ENCODE assay signal across 1 cellular context in the genomic region with DNA sequence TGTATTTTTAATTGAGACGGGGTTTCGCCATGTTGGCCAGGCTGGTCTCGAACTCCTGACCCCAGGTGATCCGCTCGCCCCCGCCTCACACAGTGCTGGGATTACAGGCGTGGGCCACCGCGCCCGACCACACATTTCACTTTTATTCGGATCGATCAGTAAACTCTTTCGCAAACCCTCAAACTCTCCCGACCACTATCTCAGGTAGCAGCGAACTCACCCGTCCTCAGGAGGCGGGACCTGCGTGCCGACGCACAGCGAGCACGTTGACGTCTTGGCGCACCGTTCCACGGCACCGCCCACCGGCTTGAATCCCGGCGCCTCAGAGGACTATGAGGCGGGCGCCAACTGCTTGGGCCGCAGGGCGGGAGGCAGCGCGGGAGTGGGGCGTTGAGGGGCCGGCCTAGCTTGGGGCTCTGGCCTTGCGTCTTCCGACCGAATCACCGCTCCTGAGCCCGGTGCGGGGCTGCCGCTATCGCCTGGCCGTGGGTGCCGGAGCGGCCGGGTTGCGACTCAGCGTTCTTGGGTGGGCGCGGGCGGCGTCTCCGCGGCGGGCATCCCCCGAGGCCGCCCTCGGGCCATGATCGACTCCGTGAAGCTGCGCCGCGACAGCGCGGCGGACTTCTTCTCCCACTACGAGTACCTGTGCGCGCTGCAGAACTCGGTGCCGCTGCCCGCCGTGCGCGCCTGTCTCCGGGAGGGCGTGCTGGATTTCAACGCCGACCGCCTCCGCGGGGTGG.
TF ChIP-seq lines count a peak whose summit lies in the region.

A gene with protein sequence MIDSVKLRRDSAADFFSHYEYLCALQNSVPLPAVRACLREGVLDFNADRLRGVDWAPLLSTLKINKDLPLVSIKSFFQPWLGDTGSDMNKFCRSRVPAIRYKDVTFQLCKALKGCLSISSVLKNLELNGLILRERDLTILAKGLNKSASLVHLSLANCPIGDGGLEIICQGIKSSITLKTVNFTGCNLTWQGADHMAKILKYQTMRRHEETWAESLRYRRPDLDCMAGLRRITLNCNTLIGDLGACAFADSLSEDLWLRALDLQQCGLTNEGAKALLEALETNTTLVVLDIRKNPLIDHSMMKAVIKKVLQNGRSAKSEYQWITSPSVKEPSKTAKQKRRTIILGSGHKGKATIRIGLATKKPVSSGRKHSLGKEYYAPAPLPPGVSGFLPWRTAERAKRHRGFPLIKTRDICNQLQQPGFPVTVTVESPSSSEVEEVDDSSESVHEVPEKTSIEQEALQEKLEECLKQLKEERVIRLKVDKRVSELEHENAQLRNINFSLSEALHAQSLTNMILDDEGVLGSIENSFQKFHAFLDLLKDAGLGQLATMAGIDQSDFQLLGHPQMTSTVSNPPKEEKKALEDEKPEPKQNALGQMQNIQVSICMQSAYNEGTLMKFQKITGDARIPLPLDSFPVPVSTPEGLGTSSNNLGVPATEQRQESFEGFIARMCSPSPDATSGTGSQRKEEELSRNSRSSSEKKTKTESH (plus strand): TSS at position 305 of the 740 bp plus-strand sequence. CDS start 276 bp downstream, at position 581.

TF ChIP-seq in GM12878, 131 proteins besides CTCF, POLR2A, EP300 and RAD21 (continued from another document and continues in another):
- TF ChIP-seq, protein P1, sequence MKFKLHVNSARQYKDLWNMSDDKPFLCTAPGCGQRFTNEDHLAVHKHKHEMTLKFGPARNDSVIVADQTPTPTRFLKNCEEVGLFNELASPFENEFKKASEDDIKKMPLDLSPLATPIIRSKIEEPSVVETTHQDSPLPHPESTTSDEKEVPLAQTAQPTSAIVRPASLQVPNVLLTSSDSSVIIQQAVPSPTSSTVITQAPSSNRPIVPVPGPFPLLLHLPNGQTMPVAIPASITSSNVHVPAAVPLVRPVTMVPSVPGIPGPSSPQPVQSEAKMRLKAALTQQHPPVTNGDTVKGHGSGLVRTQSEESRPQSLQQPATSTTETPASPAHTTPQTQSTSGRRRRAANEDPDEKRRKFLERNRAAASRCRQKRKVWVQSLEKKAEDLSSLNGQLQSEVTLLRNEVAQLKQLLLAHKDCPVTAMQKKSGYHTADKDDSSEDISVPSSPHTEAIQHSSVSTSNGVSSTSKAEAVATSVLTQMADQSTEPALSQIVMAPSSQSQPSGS (IDR thresholded peaks at IDR 0.05; ENCODE audit: low read length) = no peak
- TF ChIP-seq WRNIP1 (IDR thresholded peaks at IDR 0.05; ENCODE audit: borderline replicate concordance, low read depth, low read length) (no peak), MXI1 (IDR thresholded peaks at IDR 0.05; ENCODE audit: low read depth, low read length) (peak; percentile 61; the same call in 1 of the 2 replicates), NR2C2 (IDR thresholded peaks at IDR 0.05; ENCODE audit: borderline replicate concordance, control insufficient read depth, insufficient read length, low read depth) (no peak), MYC (IDR thresholded peaks at IDR 0.05; ENCODE audit: insufficient read depth, insufficient read length, insufficient replicate concordance, low read length, severe bottlenecking) (no peak), BHLHE40 (IDR thresholded peaks at IDR 0.05; ENCODE audit: borderline replicate concordance in 1 of 2, low read depth in 2 of 2, low read length in 1 of 2) (peak in 1 of 2 experiments; percentile 33; a peak in 1 of 4 replicates), MTA3 (IDR thresholded peaks at IDR 0.05; ENCODE audit: borderline replicate concordance, low read length) (no peak), RBBP5 (conservative IDR thresholded peaks at IDR 0.05) (no peak), SMAD5 (IDR thresholded peaks at IDR 0.05; ENCODE audit: low read depth) (peak; percentile 68; the same call in 1 of the 2 replicates), EZH2 (IDR thresholded peaks at IDR 0.05; ENCODE audit: borderline replicate concordance, control insufficient read depth, low read depth, low read length) (no peak), BMI1 (IDR thresholded peaks at IDR 0.05; ENCODE audit: borderline replicate concordance) (no peak), HDAC2 (IDR thresholded peaks at IDR 0.05) (no peak), NBN (IDR thresholded peaks at IDR 0.05) (peak; percentile 89), SMAD1 (IDR thresholded peaks at IDR 0.05; ENCODE audit: low read depth, partially characterized antibody) (peak; percentile 23), ETV6 (conservative IDR thresholded peaks at IDR 0.05 in 1 of 2, IDR thresholded peaks at IDR 0.05 in 1 of 2; ENCODE audit: borderline replicate concordance in 1 of 2, low read depth in 1 of 2) (no peak), SP1 (IDR thresholded peaks at IDR 0.05; ENCODE audit: low read depth, low read length) (no peak), CBX3 (IDR thresholded peaks at IDR 0.05; ENCODE audit: borderline replicate concordance, low read depth) (no peak), EGR1 (IDR thresholded peaks at IDR 0.05; ENCODE audit: borderline replicate concordance in 1 of 2, low read depth in 2 of 2, low read length in 2 of 2) (peak in 1 of 2 experiments; percentile 96; a peak in 1 of 3 replicates), CHD1 (IDR thresholded peaks at IDR 0.05; ENCODE audit: low read depth, low read length) (no peak), RUNX3 (IDR thresholded peaks at IDR 0.05; ENCODE audit: low read length) (no peak), YBX1 (IDR thresholded peaks at IDR 0.05) (no peak), ASH2L (IDR thresholded peaks at IDR 0.05; ENCODE audit: borderline replicate concordance, low read depth) (peak; percentile 80; the same call in 1 of the 2 replicates), NR2C1 (IDR thresholded peaks at IDR 0.05) (no peak), BCL11A (IDR thresholded peaks at IDR 0.05; ENCODE audit: low read depth, low read length) (no peak), HDAC6 (IDR thresholded peaks at IDR 0.05; ENCODE audit: unreplicated experiment) (no peak), CREB1 (IDR thresholded peaks at IDR 0.05; ENCODE audit: low read depth) (peak; percentile 75), CEBPB (IDR thresholded peaks at IDR 0.05; ENCODE audit: borderline replicate concordance in 1 of 2, low read depth in 2 of 2, low read length in 2 of 2) (no peak), ATF7 (IDR thresholded peaks at IDR 0.05; ENCODE audit: low read depth) (0 out of 2 replicates have a peak, but pooled peaks have one; percentile 49)
- TF ChIP-seq, protein P2, sequence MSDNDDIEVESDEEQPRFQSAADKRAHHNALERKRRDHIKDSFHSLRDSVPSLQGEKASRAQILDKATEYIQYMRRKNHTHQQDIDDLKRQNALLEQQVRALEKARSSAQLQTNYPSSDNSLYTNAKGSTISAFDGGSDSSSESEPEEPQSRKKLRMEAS (IDR thresholded peaks at IDR 0.05; ENCODE audit: low read depth, low read length) = peak; percentile 61; the same call in 1 of the 2 replicates
- TF ChIP-seq, protein P3, sequence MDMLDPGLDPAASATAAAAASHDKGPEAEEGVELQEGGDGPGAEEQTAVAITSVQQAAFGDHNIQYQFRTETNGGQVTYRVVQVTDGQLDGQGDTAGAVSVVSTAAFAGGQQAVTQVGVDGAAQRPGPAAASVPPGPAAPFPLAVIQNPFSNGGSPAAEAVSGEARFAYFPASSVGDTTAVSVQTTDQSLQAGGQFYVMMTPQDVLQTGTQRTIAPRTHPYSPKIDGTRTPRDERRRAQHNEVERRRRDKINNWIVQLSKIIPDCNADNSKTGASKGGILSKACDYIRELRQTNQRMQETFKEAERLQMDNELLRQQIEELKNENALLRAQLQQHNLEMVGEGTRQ (IDR thresholded peaks at IDR 0.05; ENCODE audit: borderline replicate concordance, low read depth, low read length) = no peak
- TF ChIP-seq, protein P4, sequence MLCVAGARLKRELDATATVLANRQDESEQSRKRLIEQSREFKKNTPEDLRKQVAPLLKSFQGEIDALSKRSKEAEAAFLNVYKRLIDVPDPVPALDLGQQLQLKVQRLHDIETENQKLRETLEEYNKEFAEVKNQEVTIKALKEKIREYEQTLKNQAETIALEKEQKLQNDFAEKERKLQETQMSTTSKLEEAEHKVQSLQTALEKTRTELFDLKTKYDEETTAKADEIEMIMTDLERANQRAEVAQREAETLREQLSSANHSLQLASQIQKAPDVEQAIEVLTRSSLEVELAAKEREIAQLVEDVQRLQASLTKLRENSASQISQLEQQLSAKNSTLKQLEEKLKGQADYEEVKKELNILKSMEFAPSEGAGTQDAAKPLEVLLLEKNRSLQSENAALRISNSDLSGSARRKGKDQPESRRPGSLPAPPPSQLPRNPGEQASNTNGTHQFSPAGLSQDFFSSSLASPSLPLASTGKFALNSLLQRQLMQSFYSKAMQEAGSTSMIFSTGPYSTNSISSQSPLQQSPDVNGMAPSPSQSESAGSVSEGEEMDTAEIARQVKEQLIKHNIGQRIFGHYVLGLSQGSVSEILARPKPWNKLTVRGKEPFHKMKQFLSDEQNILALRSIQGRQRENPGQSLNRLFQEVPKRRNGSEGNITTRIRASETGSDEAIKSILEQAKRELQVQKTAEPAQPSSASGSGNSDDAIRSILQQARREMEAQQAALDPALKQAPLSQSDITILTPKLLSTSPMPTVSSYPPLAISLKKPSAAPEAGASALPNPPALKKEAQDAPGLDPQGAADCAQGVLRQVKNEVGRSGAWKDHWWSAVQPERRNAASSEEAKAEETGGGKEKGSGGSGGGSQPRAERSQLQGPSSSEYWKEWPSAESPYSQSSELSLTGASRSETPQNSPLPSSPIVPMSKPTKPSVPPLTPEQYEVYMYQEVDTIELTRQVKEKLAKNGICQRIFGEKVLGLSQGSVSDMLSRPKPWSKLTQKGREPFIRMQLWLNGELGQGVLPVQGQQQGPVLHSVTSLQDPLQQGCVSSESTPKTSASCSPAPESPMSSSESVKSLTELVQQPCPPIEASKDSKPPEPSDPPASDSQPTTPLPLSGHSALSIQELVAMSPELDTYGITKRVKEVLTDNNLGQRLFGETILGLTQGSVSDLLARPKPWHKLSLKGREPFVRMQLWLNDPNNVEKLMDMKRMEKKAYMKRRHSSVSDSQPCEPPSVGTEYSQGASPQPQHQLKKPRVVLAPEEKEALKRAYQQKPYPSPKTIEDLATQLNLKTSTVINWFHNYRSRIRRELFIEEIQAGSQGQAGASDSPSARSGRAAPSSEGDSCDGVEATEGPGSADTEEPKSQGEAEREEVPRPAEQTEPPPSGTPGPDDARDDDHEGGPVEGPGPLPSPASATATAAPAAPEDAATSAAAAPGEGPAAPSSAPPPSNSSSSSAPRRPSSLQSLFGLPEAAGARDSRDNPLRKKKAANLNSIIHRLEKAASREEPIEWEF (IDR thresholded peaks at IDR 0.05; ENCODE audit: insufficient replicate concordance, low read depth, low read length) = no peak
- TF ChIP-seq, protein P5, sequence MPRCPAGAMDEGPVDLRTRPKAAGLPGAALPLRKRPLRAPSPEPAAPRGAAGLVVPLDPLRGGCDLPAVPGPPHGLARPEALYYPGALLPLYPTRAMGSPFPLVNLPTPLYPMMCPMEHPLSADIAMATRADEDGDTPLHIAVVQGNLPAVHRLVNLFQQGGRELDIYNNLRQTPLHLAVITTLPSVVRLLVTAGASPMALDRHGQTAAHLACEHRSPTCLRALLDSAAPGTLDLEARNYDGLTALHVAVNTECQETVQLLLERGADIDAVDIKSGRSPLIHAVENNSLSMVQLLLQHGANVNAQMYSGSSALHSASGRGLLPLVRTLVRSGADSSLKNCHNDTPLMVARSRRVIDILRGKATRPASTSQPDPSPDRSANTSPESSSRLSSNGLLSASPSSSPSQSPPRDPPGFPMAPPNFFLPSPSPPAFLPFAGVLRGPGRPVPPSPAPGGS (IDR thresholded peaks at IDR 0.05; ENCODE audit: borderline replicate concordance, insufficient read depth, low read depth, low read length, poor library complexity, severe bottlenecking) = no peak
- TF ChIP-seq, protein P6, sequence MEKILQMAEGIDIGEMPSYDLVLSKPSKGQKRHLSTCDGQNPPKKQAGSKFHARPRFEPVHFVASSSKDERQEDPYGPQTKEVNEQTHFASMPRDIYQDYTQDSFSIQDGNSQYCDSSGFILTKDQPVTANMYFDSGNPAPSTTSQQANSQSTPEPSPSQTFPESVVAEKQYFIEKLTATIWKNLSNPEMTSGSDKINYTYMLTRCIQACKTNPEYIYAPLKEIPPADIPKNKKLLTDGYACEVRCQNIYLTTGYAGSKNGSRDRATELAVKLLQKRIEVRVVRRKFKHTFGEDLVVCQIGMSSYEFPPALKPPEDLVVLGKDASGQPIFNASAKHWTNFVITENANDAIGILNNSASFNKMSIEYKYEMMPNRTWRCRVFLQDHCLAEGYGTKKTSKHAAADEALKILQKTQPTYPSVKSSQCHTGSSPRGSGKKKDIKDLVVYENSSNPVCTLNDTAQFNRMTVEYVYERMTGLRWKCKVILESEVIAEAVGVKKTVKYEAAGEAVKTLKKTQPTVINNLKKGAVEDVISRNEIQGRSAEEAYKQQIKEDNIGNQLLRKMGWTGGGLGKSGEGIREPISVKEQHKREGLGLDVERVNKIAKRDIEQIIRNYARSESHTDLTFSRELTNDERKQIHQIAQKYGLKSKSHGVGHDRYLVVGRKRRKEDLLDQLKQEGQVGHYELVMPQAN (conservative IDR thresholded peaks at IDR 0.05) = peak; percentile 69; the same call in 1 of the 2 replicates
- TF ChIP-seq, protein P7, sequence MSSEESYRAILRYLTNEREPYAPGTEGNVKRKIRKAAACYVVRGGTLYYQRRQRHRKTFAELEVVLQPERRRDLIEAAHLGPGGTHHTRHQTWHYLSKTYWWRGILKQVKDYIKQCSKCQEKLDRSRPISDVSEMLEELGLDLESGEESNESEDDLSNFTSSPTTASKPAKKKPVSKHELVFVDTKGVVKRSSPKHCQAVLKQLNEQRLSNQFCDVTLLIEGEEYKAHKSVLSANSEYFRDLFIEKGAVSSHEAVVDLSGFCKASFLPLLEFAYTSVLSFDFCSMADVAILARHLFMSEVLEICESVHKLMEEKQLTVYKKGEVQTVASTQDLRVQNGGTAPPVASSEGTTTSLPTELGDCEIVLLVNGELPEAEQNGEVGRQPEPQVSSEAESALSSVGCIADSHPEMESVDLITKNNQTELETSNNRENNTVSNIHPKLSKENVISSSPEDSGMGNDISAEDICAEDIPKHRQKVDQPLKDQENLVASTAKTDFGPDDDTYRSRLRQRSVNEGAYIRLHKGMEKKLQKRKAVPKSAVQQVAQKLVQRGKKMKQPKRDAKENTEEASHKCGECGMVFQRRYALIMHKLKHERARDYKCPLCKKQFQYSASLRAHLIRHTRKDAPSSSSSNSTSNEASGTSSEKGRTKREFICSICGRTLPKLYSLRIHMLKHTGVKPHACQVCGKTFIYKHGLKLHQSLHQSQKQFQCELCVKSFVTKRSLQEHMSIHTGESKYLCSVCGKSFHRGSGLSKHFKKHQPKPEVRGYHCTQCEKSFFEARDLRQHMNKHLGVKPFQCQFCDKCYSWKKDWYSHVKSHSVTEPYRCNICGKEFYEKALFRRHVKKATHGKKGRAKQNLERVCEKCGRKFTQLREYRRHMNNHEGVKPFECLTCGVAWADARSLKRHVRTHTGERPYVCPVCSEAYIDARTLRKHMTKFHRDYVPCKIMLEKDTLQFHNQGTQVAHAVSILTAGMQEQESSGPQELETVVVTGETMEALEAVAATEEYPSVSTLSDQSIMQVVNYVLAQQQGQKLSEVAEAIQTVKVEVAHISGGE (CRISPR knock-in tag; IDR thresholded peaks at IDR 0.05) = no peak
- TF ChIP-seq, protein P8, sequence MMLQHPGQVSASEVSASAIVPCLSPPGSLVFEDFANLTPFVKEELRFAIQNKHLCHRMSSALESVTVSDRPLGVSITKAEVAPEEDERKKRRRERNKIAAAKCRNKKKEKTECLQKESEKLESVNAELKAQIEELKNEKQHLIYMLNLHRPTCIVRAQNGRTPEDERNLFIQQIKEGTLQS (IDR thresholded peaks at IDR 0.05; ENCODE audit: borderline replicate concordance, extremely low read depth, low read depth, low read length) = no peak
